Comparison of ENCODE assay signal across 8 cellular contexts in the genomic region with DNA sequence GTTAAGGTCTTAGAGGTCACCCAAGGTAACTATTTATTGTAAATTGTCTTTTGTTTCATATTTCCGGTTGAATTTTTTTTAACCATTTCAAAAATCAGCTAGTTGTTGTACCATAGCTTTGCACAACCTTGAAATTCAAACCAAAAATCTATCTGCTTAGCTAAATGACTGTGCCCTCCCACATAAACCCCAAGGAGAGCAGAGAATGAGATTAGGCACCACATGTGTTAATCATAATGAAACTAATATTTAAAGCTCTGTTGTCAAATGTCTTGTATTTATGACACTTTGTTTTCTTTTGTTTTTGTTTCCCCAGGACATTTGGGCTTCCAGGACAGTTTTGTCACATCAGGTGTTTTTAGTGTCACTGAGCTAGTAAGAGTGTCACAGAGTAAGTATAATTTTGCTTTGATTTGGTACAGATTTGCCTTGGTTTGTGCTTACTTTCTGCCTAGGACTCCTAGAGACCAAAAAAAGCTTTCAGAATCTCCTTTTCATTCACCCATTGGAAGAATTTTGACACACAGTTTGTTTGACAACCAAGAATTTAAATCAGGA.
A peak's percentile ranks its signal among the peaks of the same experiment; 100 is the strongest.
DNase-seq lines count a peak whose midpoint lies in the region; ATAC-seq and TF ChIP-seq lines count a peak whose summit lies in the region.

No MANE protein-coding gene starts in this region.

- no peaks in the 10 kb centered on the region for H3K36me3 Mint-ChIP-seq in activated CD8-positive, alpha-beta T cell treated with anti-CD3 and anti-CD28 coated beads, Interleukin-2, amount 10 ng/mL, durations not matched to agents 7 days and 5 days (ENCODE audit: low read depth)

- no peak overlapping the region for H2AK5ac ChIP-seq in mesenchymal stem cell (ENCODE audit: low read length, severe bottlenecking)

- no peak overlapping the region for H2BK12ac ChIP-seq in mesenchymal stem cell (ENCODE audit: low read length in 2 of 2)

- CTCF ChIA-PET in activated CD8-positive, alpha-beta T cell treated with anti-CD3 and anti-CD28 coated beads, Interleukin-2, amount 10 ng/mL, durations not matched to agents 7 days and 5 days (lab: Charles Lee) = interaction anchor here (1.2 to 1.9 kb wide), 3 partner anchors 13 to 283 kb away, joined by 3 to 6 read pairs (median 5); no protein-coding TSS in a partner anchor
- CTCF ChIA-PET in PC-3 (lab: Charles Lee) = no interaction called here

- H3K27me3 Mint-ChIP-seq in activated CD8-positive, alpha-beta T cell treated with anti-CD3 and anti-CD28 coated beads, Interleukin-2, amount 10 ng/mL, durations not matched to agents 7 days and 5 days (ENCODE audit: low read depth) = peaks cover 3% of the 10 kb centered on the region

- H3K36me3 ChIP-seq in PC-3 (ENCODE audit: low read depth, low read length) (no peaks in the 10 kb centered on the region), mesenchymal stem cell (ENCODE audit: control insufficient read depth in 1 of 2, insufficient read depth in 2 of 2, low read depth in 1 of 2, low read length in 2 of 2) (no peaks in the 10 kb centered on the region)
- no peaks in the 10 kb centered on the region for H3K36me3 ChIP-seq in effector memory CD4-positive, alpha-beta T cell (ENCODE audit: control insufficient read depth, insufficient read depth, low read length)

- no peaks in the 10 kb centered on the region for H3F3A ChIP-seq in PC-3 (ENCODE audit: low read length, unreplicated experiment)

- peak; percentile 28 for DNase-seq in activated CD8-positive, alpha-beta T cell treated with anti-CD3 and anti-CD28 coated beads, Interleukin-2, amount 10 ng/mL, durations not matched to agents 7 days and 5 days
- no peak for DNase-seq in LoVo (ENCODE audit: low spot score)
- DNase-seq in PC-3 = no peak
- no peak for DNase-seq in mesenchymal stem cell
- no peak for DNase-seq in effector memory CD4-positive, alpha-beta T cell

- H3K4me3 Mint-ChIP-seq in activated CD8-positive, alpha-beta T cell treated with anti-CD3 and anti-CD28 coated beads, Interleukin-2, amount 10 ng/mL, durations not matched to agents 7 days and 5 days = no peak overlapping the region

- ATAC-seq in GM18520 (IDR thresholded peaks at IDR 0.05; ENCODE audit: unreplicated experiment) = peak; percentile 97
- ATAC-seq in GM19452 (IDR thresholded peaks at IDR 0.05; ENCODE audit: unreplicated experiment) = peak; percentile 99
- peak; percentile 98 for ATAC-seq in HG02981 (IDR thresholded peaks at IDR 0.05; ENCODE audit: unreplicated experiment)
- peak; percentile 58 for ATAC-seq in activated CD8-positive, alpha-beta T cell treated with anti-CD3 and anti-CD28 coated beads, Interleukin-2, amount 10 ng/mL, durations not matched to agents 7 days and 5 days
- ATAC-seq in PC-3 = no peak

- H3K4me2 ChIP-seq in PC-3 (ENCODE audit: low read length) (no peak overlapping the region), mesenchymal stem cell (ENCODE audit: low read length, poor library complexity, severe bottlenecking) (no peak overlapping the region)

- no peak for TF ChIP-seq CTCF in PC-3 (conservative IDR thresholded peaks at IDR 0.05; ENCODE audit: low read depth, low read length)

- H2BK120ac ChIP-seq in mesenchymal stem cell (ENCODE audit: low read depth, low read length) = no peak overlapping the region

- H3K9me2 ChIP-seq in PC-3 (replicated peaks; ENCODE audit: low read length) = no peaks in the 10 kb centered on the region

- H3K27ac Mint-ChIP-seq in activated CD8-positive, alpha-beta T cell treated with anti-CD3 and anti-CD28 coated beads, Interleukin-2, amount 10 ng/mL, durations not matched to agents 7 days and 5 days = no peak overlapping the region

- BruUV-seq in PC-3 (replicated peaks; lab: Mats Ljungman, UMichigan) = no TSS peak

- no peaks in the 10 kb centered on the region for H3K9me3 ChIP-seq in PC-3 (ENCODE audit: low read length)
- no peaks in the 10 kb centered on the region for H3K9me3 ChIP-seq in mesenchymal stem cell (ENCODE audit: control insufficient read depth, low read length)
- no peaks in the 10 kb centered on the region for H3K9me3 ChIP-seq in effector memory CD4-positive, alpha-beta T cell (ENCODE audit: control insufficient read depth, low read length)

- no peak overlapping the region for H4K8ac ChIP-seq in mesenchymal stem cell (ENCODE audit: low read length)

- H3K4me1 Mint-ChIP-seq in activated CD8-positive, alpha-beta T cell treated with anti-CD3 and anti-CD28 coated beads, Interleukin-2, amount 10 ng/mL, durations not matched to agents 7 days and 5 days (ENCODE audit: low read depth) = peaks cover 8% of the 10 kb centered on the region

- no peak overlapping the region for H3K18ac ChIP-seq in mesenchymal stem cell (ENCODE audit: low read depth in 1 of 2, low read length in 2 of 2)

- H2BK5ac ChIP-seq in mesenchymal stem cell (ENCODE audit: low read depth, low read length, poor library complexity, severe bottlenecking) = no peak overlapping the region

- H3K14ac ChIP-seq in mesenchymal stem cell (ENCODE audit: low read length in 2 of 2) = no peak overlapping the region

- intact Hi-C loops in PC-3 (cut with micrococcal nuclease) = no loop called here

- H3K4me1 ChIP-seq in PC-3 (ENCODE audit: insufficient read depth, low read length) = peaks cover 19% of the 10 kb centered on the region
- H3K4me1 ChIP-seq in mesenchymal stem cell (ENCODE audit: control insufficient read depth, insufficient read depth, low read depth, low read length) = no peaks in the 10 kb centered on the region
- no peaks in the 10 kb centered on the region for H3K4me1 ChIP-seq in effector memory CD4-positive, alpha-beta T cell (ENCODE audit: control insufficient read depth, insufficient read depth, low read length, poor library complexity, severe bottlenecking)

- no peaks in the 10 kb centered on the region for H3K79me1 ChIP-seq in mesenchymal stem cell (replicated peaks; ENCODE audit: low read length, poor library complexity, severe bottlenecking)

- H3K27ac ChIP-seq in PC-3 (ENCODE audit: low read length) = no peak overlapping the region
- H3K27ac ChIP-seq in mesenchymal stem cell (ENCODE audit: low read length, poor library complexity, severe bottlenecking) = no peak overlapping the region
- H3K27ac ChIP-seq in effector memory CD4-positive, alpha-beta T cell (ENCODE audit: insufficient read depth, low read length, poor library complexity, severe bottlenecking) = no peak overlapping the region

- POLR2A ChIA-PET in activated CD8-positive, alpha-beta T cell treated with anti-CD3 and anti-CD28 coated beads, Interleukin-2, amount 10 ng/mL, durations not matched to agents 7 days and 5 days (lab: Charles Lee) = interaction anchor here (0.9 kb wide), 1 partner anchor 14 kb away, joined by 3 read pairs; no protein-coding TSS in a partner anchor
- POLR2A ChIA-PET in PC-3 (lab: Charles Lee; ENCODE audit: unreplicated experiment) = no interaction called here

- 100% methylated on average over 1 of the region's 1 CpG for WGBS in mesenchymal stem cell

- no peaks in the 10 kb centered on the region for H3K27me3 ChIP-seq in PC-3 (ENCODE audit: low read length)
- H3K27me3 ChIP-seq in mesenchymal stem cell (ENCODE audit: control insufficient read depth in 1 of 2, insufficient read depth in 1 of 2, low read length in 2 of 2) = peaks cover 0 to 9% of the 10 kb centered on the region in 2 experiments
- H3K27me3 ChIP-seq in effector memory CD4-positive, alpha-beta T cell (replicated peaks; ENCODE audit: control insufficient read depth, insufficient read depth, low read length, poor library complexity, severe bottlenecking) = no peaks in the 10 kb centered on the region

- H4K20me1 ChIP-seq in PC-3 (ENCODE audit: low read length) = no peaks in the 10 kb centered on the region

- H3K9ac ChIP-seq in PC-3 (ENCODE audit: low read length) (no peak overlapping the region), mesenchymal stem cell (ENCODE audit: low read length) (no peak overlapping the region)

- H2AFZ ChIP-seq in PC-3 (ENCODE audit: low read length) (no peak overlapping the region), mesenchymal stem cell (ENCODE audit: low read depth, low read length) (no peak overlapping the region)

- H3K4me3 ChIP-seq in PC-3 (ENCODE audit: low read length) = no peak overlapping the region
- no peak overlapping the region for H3K4me3 ChIP-seq in mesenchymal stem cell (ENCODE audit: insufficient read depth in 1 of 2, low read depth in 1 of 2, low read length in 2 of 2)
- no peak overlapping the region for H3K4me3 ChIP-seq in effector memory CD4-positive, alpha-beta T cell (ENCODE audit: insufficient read depth, low read depth, low read length, poor library complexity, severe bottlenecking)

- H3K23ac ChIP-seq in mesenchymal stem cell (ENCODE audit: low read length in 2 of 2) = no peak overlapping the region

- no peaks in the 10 kb centered on the region for H3K9me3 Mint-ChIP-seq in activated CD8-positive, alpha-beta T cell treated with anti-CD3 and anti-CD28 coated beads, Interleukin-2, amount 10 ng/mL, durations not matched to agents 7 days and 5 days (ENCODE audit: insufficient read depth)

- no peak overlapping the region for H2BK15ac ChIP-seq in mesenchymal stem cell (ENCODE audit: low read depth, poor library complexity, severe bottlenecking)

- H3K79me2 ChIP-seq in PC-3 (ENCODE audit: low read length) = no peaks in the 10 kb centered on the region

- H3K4ac ChIP-seq in mesenchymal stem cell (ENCODE audit: low read depth in 1 of 2, low read length in 2 of 2) = no peak overlapping the region

- H4K91ac ChIP-seq in mesenchymal stem cell (ENCODE audit: low read length) = no peak overlapping the region
